In genomic region chr19:23283925-23284324, GRCh38 we compare ENCODE assay signal across 9 cellular contexts.
DNase-seq lines count a peak whose midpoint lies in the region; ATAC-seq and TF ChIP-seq lines count a peak whose summit lies in the region.
"Had no signal": no experiment of that assay in that cellular context is flagged by ENCODE, and none has a peak within 500 bp of the region (broad histone marks: within the 10 kb centered on the region; RNA-seq: fewer than 3 reads in every experiment).

No MANE protein-coding gene starts in this region.

- H3K4me3 Mint-ChIP-seq in memory B cell, result no peak overlapping the region

- no peak overlapping the region for H3K27ac Mint-ChIP-seq in memory B cell

- peak; percentile 71 for TF ChIP-seq CTCF in WI38 (IDR thresholded peaks at IDR 0.05; ENCODE audit: low read depth, low read length)

- H3K36me3 Mint-ChIP-seq in memory B cell, result peaks cover 2% of the 10 kb centered on the region

- ATAC-seq in memory B cell (ENCODE audit: low read depth) (peak; percentile 89), GM18907 (IDR thresholded peaks at IDR 0.05; ENCODE audit: unreplicated experiment) (no peak), GM21825 (IDR thresholded peaks at IDR 0.05; ENCODE audit: unreplicated experiment) (no peak)

- DNase-seq in DMS 273 (lab: John Stamatoyannopoulos, UW; ENCODE audit: unreplicated experiment), result peak; percentile 84
- peak; percentile 82 for DNase-seq in HuH-7 (ENCODE audit: low spot score)
- DNase-seq in cerebellar cortex (ENCODE audit: low spot score), result peak; percentile 19
- DNase-seq in memory B cell (ENCODE audit: low spot score in 2 of 2), result peak; percentile 50 to 64
- peak; percentile 19 to 37 for DNase-seq in stimulated activated CD8-positive, alpha-beta memory T cell treated with anti-CD3 and anti-CD28 coated beads, Interleukin-7, amount 100 ng/mL, for 4 hours (ENCODE audit: low read depth in 2 of 2)

- H3K9me3 Mint-ChIP-seq in memory B cell, result peaks cover 9% of the 10 kb centered on the region

- H3K4me1 Mint-ChIP-seq in memory B cell, result peaks cover 6% of the 10 kb centered on the region

- H3K4me3 ChIP-seq in WI38 (ENCODE audit: low read depth, low read length), result no peak overlapping the region
- H3K4me3 ChIP-seq: SK-N-MC had no signal

- no peaks in the 10 kb centered on the region for H3K27me3 Mint-ChIP-seq in memory B cell

Comparison
In these comparisons a context has a peak if more than half of its experiments do, and no peak if none do; other contexts are left out.
1. DNase-seq: peak in every context shown above with its lines; median percentile 84 in DMS 273; 82 in HuH-7; 57 in memory B cell; 28 in stimulated activated CD8-positive, alpha-beta memory T cell treated with anti-CD3 and anti-CD28 coated beads, Interleukin-7, amount 100 ng/mL, for 4 hours; 19 in cerebellar cortex.